18 cellular contexts compared by ENCODE assay signal in the genomic region with DNA sequence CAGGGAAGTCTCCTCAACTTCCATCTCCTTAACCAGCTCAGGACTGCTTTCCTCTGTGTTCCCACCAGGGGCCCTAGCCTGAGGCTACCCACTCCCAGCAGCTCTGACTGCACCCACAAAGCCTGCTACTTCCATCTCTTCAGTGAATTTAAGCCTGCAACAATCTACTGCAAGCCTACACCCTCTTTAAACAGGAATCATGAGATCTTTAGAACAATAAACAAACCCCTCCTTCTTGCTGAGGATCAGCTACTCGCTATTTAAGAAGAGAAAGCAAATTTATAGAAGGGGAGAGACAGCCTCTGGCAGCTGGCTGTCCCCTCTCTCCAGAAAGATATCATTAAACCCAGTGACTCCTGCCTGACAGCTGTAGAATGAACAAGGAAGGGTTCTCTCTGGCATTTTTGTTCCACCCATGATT. TPM values are rescaled to one million over a fixed set of nuclear protein-coding genes. Genes with fewer than 3 reads are reported as not detected.
DNase-seq lines count a peak whose midpoint lies in the region; ATAC-seq, FAIRE-seq and TF ChIP-seq lines count a peak whose summit lies in the region.
"Had no signal": no experiment of that assay in that cellular context is flagged by ENCODE, and none has a peak within 500 bp of the region (broad histone marks: within the 10 kb centered on the region; RNA-seq: fewer than 3 reads in every experiment).

No MANE protein-coding gene starts in this region.

- no peak overlapping the region for H2AFZ ChIP-seq in HepG2 (ENCODE audit: low read length)

- POLR2A ChIA-PET in HepG2 (lab: Yijun Ruan, JAX): no interaction called here

- H3K4me3 ChIP-seq in HepG2 (replicated peaks in 1 of 3; ENCODE audit: insufficient read depth in 1 of 3, low read depth in 2 of 3, low read length in 3 of 3): no peak overlapping the region
- no peak overlapping the region for H3K4me3 ChIP-seq in right lobe of liver
- H3K4me3 ChIP-seq: GM12878, pancreas, stomach had no signal

- H4K20me1 ChIP-seq in HepG2 (ENCODE audit: insufficient read depth, low read length): no peaks in the 10 kb centered on the region

- TF ChIP-seq POLR2A in HepG2 (IDR thresholded peaks at IDR 0.05; ENCODE audit: insufficient read depth in 1 of 2, low read depth in 2 of 2, low read length in 2 of 2): no peak
- no peak for TF ChIP-seq POLR2A in right lobe of liver (IDR thresholded peaks at IDR 0.05)

- H3K27ac Mint-ChIP-seq in dendritic cell treated with granulocyte-macrophage colony-stimulating factor and Interleukin-4, amounts not matched to agents 40 ng/mL and 50 ng/mL, for 4 days: peak overlapping the region; percentile 5
- no peak overlapping the region for H3K27ac Mint-ChIP-seq in activated naive CD4-positive, alpha-beta T cell treated with anti-CD3 and anti-CD28 coated beads for 36 hours
- H3K27ac Mint-ChIP-seq: activated CD8-positive, alpha-beta T cell treated with anti-CD3 and anti-CD28 coated beads for 36 hours; activated T-helper 2 cell treated with anti-CD3 and anti-CD28 coated beads, Interferon-gamma antibody, Interleukin-2, Interleukin-4, amounts not matched to agents 10 μg/mL and 5 μg/mL and 100 μg/mL, durations not matched to agents 14 hours and 24 hours and 36 hours had no signal

- TF ChIP-seq EP300 in HepG2 (IDR thresholded peaks at IDR 0.05; ENCODE audit: low read depth in 2 of 2, low read length in 2 of 2) (no peak), HepG2 (CRISPR knock-in tag; IDR thresholded peaks at IDR 0.05; ENCODE audit: borderline replicate concordance) (no peak)

- peaks cover 56% of the 10 kb centered on the region for H3K4me1 Mint-ChIP-seq in dendritic cell treated with granulocyte-macrophage colony-stimulating factor and Interleukin-4, amounts not matched to agents 40 ng/mL and 50 ng/mL, for 4 days (ENCODE audit: low read depth)
- peaks cover 9% of the 10 kb centered on the region for H3K4me1 Mint-ChIP-seq in activated naive CD4-positive, alpha-beta T cell treated with anti-CD3 and anti-CD28 coated beads for 36 hours (ENCODE audit: low read depth)
- H3K4me1 Mint-ChIP-seq in activated T-cell treated with anti-CD3 and anti-CD28 coated beads, Interleukin-2, amount 50 U/mL, for 4 hours (ENCODE audit: low read depth): peaks cover 12% of the 10 kb centered on the region
- H3K4me1 Mint-ChIP-seq: CD8-positive, alpha-beta memory T cell had no signal

- no peaks in the 10 kb centered on the region for H3K27me3 Mint-ChIP-seq in dendritic cell treated with granulocyte-macrophage colony-stimulating factor and Interleukin-4, amounts not matched to agents 40 ng/mL and 50 ng/mL, for 4 days
- no peaks in the 10 kb centered on the region for H3K27me3 Mint-ChIP-seq in activated naive CD4-positive, alpha-beta T cell treated with anti-CD3 and anti-CD28 coated beads for 36 hours (ENCODE audit: low read depth)
- H3K27me3 Mint-ChIP-seq in activated T-cell treated with anti-CD3 and anti-CD28 coated beads, Interleukin-2, amount 50 U/mL, for 4 hours (ENCODE audit: low read depth): no peaks in the 10 kb centered on the region
- H3K27me3 Mint-ChIP-seq: activated CD8-positive, alpha-beta T cell treated with anti-CD3 and anti-CD28 coated beads for 36 hours; CD8-positive, alpha-beta memory T cell had no signal

- H3K27ac ChIP-seq in HepG2 (ENCODE audit: extremely low read length, insufficient read depth, low read length) (no peak overlapping the region), right lobe of liver (no peak overlapping the region)
- H3K27ac ChIP-seq: pancreas, stomach had no signal

- no peaks in the 10 kb centered on the region for H3K9me3 ChIP-seq in HepG2 (ENCODE audit: low read length)
- no peaks in the 10 kb centered on the region for H3K9me3 ChIP-seq in right lobe of liver
- H3K9me3 ChIP-seq: pancreas, stomach had no signal

- 6% methylated on average over 1 of the region's 1 CpG for WGBS in HepG2 (ENCODE audit: low lambda C conversion rate)
- WGBS in right lobe of liver (ENCODE audit: insufficient coverage, low coverage, low lambda C conversion rate, missing lambda C conversion rate): 36% methylated on average over 1 of the region's 1 CpG

- H3K4me1 ChIP-seq in HepG2 (ENCODE audit: insufficient read depth, low read length): no peaks in the 10 kb centered on the region
- peaks cover 0 to 7% (median 0%) of the 10 kb centered on the region in 4 donors for H3K4me1 ChIP-seq in right lobe of liver
- H3K4me1 ChIP-seq: pancreas had no signal

- TF ChIP-seq CTCF in HepG2 (CRISPR knock-in tag; IDR thresholded peaks at IDR 0.05) (no peak), right lobe of liver (IDR thresholded peaks at IDR 0.05) (no peak)

- no peaks in the 10 kb centered on the region for H3K79me2 ChIP-seq in HepG2 (ENCODE audit: insufficient read depth, low read length)

- no peak for DNase-seq in HepG2 (ENCODE audit: low spot score)
- DNase-seq in right lobe of liver: no peak
- DNase-seq in myocyte (ENCODE audit: low read depth): peak; percentile 24
- no peak for DNase-seq in activated naive CD4-positive, alpha-beta T cell treated with anti-CD3 and anti-CD28 coated beads for 36 hours
- no peak for DNase-seq in activated T-cell treated with anti-CD3 and anti-CD28 coated beads, Interleukin-2, amount 50 U/mL, for 4 hours
- no peak for DNase-seq in NCI-H1092 (lab: John Stamatoyannopoulos, UW)
- DNase-seq: activated CD8-positive, alpha-beta T cell treated with anti-CD3 and anti-CD28 coated beads for 36 hours; anterior cingulate cortex; CD8-positive, alpha-beta memory T cell; KBM-7; mammary epithelial cell; NCI-H1105 treated with DMSO at 0.1 percent for 48 hours; pancreas; stomach had no signal

- H3K27me3 ChIP-seq in HepG2 (ENCODE audit: control insufficient read depth in 1 of 2, insufficient read depth in 2 of 2, low read length in 2 of 2) (no peaks in the 10 kb centered on the region), right lobe of liver (no peaks in the 10 kb centered on the region)
- H3K27me3 ChIP-seq: pancreas, stomach had no signal

- no peak for FAIRE-seq in HepG2 (lab: Jason Lieb, UNC)
- FAIRE-seq: GM12878, pancreas had no signal

- H3K36me3 ChIP-seq in HepG2 (replicated peaks in 1 of 2; ENCODE audit: control insufficient read depth in 1 of 2, insufficient read depth in 2 of 2, low read length in 2 of 2) (no peaks in the 10 kb centered on the region), right lobe of liver (no peaks in the 10 kb centered on the region)
- H3K36me3 ChIP-seq: pancreas, stomach had no signal

- no peak overlapping the region for H3K4me3 Mint-ChIP-seq in dendritic cell treated with granulocyte-macrophage colony-stimulating factor and Interleukin-4, amounts not matched to agents 40 ng/mL and 50 ng/mL, for 4 days
- H3K4me3 Mint-ChIP-seq in activated naive CD4-positive, alpha-beta T cell treated with anti-CD3 and anti-CD28 coated beads for 36 hours: no peak overlapping the region
- H3K4me3 Mint-ChIP-seq in activated T-cell treated with anti-CD3 and anti-CD28 coated beads, Interleukin-2, amount 50 U/mL, for 4 hours: no peak overlapping the region
- H3K4me3 Mint-ChIP-seq: activated CD8-positive, alpha-beta T cell treated with anti-CD3 and anti-CD28 coated beads for 36 hours; CD8-positive, alpha-beta memory T cell had no signal

- H3K9ac ChIP-seq in HepG2 (ENCODE audit: insufficient read depth, low read depth, low read length): no peak overlapping the region

- no peak overlapping the region for H3K4me2 ChIP-seq in HepG2 (ENCODE audit: low read depth, low read length)

- CTCF ChIA-PET in HepG2 (lab: Yijun Ruan, JAX; ENCODE audit: low intra/inter-chr PET ratio, low total read pairs): no interaction called here
- CTCF ChIA-PET in activated naive CD4-positive, alpha-beta T cell treated with anti-CD3 and anti-CD28 coated beads for 36 hours (lab: Charles Lee): interaction anchor here (1.0 kb wide), 1 partner anchor 71 kb away, joined by 5 read pairs; no protein-coding TSS in a partner anchor

- H3K9me3 Mint-ChIP-seq in dendritic cell treated with granulocyte-macrophage colony-stimulating factor and Interleukin-4, amounts not matched to agents 40 ng/mL and 50 ng/mL, for 4 days: no peaks in the 10 kb centered on the region
- H3K9me3 Mint-ChIP-seq in activated naive CD4-positive, alpha-beta T cell treated with anti-CD3 and anti-CD28 coated beads for 36 hours: no peaks in the 10 kb centered on the region
- H3K9me3 Mint-ChIP-seq in activated T-cell treated with anti-CD3 and anti-CD28 coated beads, Interleukin-2, amount 50 U/mL, for 4 hours: no peaks in the 10 kb centered on the region
- H3K9me3 Mint-ChIP-seq: activated CD8-positive, alpha-beta T cell treated with anti-CD3 and anti-CD28 coated beads for 36 hours; activated T-helper 2 cell treated with anti-CD3 and anti-CD28 coated beads, Interferon-gamma antibody, Interleukin-2, Interleukin-4, amounts not matched to agents 10 μg/mL and 5 μg/mL and 100 μg/mL, durations not matched to agents 14 hours and 24 hours and 36 hours; CD8-positive, alpha-beta memory T cell had no signal

- BruUV-seq in HepG2 (replicated peaks; lab: Mats Ljungman, UMichigan): no TSS peak

- no peak for TF ChIP-seq RAD21 in HepG2 (CRISPR knock-in tag; IDR thresholded peaks at IDR 0.05)

- peaks cover 66% of the 10 kb centered on the region for H3K36me3 Mint-ChIP-seq in dendritic cell treated with granulocyte-macrophage colony-stimulating factor and Interleukin-4, amounts not matched to agents 40 ng/mL and 50 ng/mL, for 4 days (ENCODE audit: low read depth)
- no peaks in the 10 kb centered on the region for H3K36me3 Mint-ChIP-seq in activated naive CD4-positive, alpha-beta T cell treated with anti-CD3 and anti-CD28 coated beads for 36 hours (ENCODE audit: low read depth)
- H3K36me3 Mint-ChIP-seq in activated T-cell treated with anti-CD3 and anti-CD28 coated beads, Interleukin-2, amount 50 U/mL, for 4 hours (ENCODE audit: insufficient read depth): no peaks in the 10 kb centered on the region

- in situ Hi-C loops in HepG2 (cut with HindIII; ENCODE audit: extremely low pct_ligation_motif_present, low pct_unique_long_range_greater_than_20kb): no loop called here

- intact Hi-C loops in HepG2 (cut with micrococcal nuclease; ENCODE audit: unreplicated experiment): no loop called here
- intact Hi-C loops in right lobe of liver (cut with DNase I): no loop called here
- intact Hi-C loops in dendritic cell treated with granulocyte-macrophage colony-stimulating factor and Interleukin-4, amounts not matched to agents 40 ng/mL and 50 ng/mL, for 4 days (cut with micrococcal nuclease): no loop called here
- intact Hi-C loops in activated naive CD4-positive, alpha-beta T cell treated with anti-CD3 and anti-CD28 coated beads for 36 hours (cut with micrococcal nuclease): no loop called here

- ATAC-seq in HepG2 (peak; percentile 59), right lobe of liver (no peak), HG03442 (IDR thresholded peaks at IDR 0.05; ENCODE audit: unreplicated experiment) (no peak)
- no peak for ATAC-seq in activated T-cell treated with anti-CD3 and anti-CD28 coated beads, Interleukin-2, amount 50 U/mL, for 4 hours
- ATAC-seq: activated CD8-positive, alpha-beta T cell treated with anti-CD3 and anti-CD28 coated beads for 36 hours; GM12878; pancreas had no signal

RNA-seq across cellular contexts. Expression of a gene that starts 51.9 kb away (rescaled TPM):
- not detected in 2 replicates for total RNA-seq in HepG2 (2016; rRNA removed; fragmentation: Illumina TruSeq; extraction: Trizol)
- not detected in 2 replicates for total RNA-seq in HepG2 (2016; cell fraction: cytosol; rRNA removed; fragmentation: Illumina TruSeq; extraction: Trizol; ENCODE audit: low read depth)
- not detected in 2 replicates for total RNA-seq in HepG2 (2016; cell fraction: insoluble cytoplasmic fraction; rRNA removed; fragmentation: Illumina TruSeq; extraction: Trizol)
- not detected in 2 replicates for total RNA-seq in HepG2 (2016; cell fraction: membrane; rRNA removed; fragmentation: Illumina TruSeq; extraction: Trizol)
- not detected in 2 replicates for total RNA-seq in HepG2 (2016; cell fraction: nucleus; rRNA removed; fragmentation: Illumina TruSeq; extraction: Trizol)
- polyA plus RNA-seq in HepG2 (2011; rRNA removed): not detected in 2 replicates
- polyA plus RNA-seq in HepG2 (2011; cell fraction: cytosol; rRNA removed): under 0.01 TPM in 1 of 2 replicates, not detected in the other
- polyA plus RNA-seq in HepG2 (2011; cell fraction: nucleus; rRNA removed): not detected in 2 replicates
- 0.04 and 0.09 TPM in 2 replicates for polyA plus RNA-seq in HepG2 (2012)
- not detected in 2 replicates for polyA plus RNA-seq in HepG2 (2016; cell fraction: cytosol; fragmentation: Illumina TruSeq; extraction: Trizol; ENCODE audit: low read depth)
- not detected in 2 replicates for polyA plus RNA-seq in HepG2 (2016; cell fraction: insoluble cytoplasmic fraction; fragmentation: Illumina TruSeq; extraction: Trizol; ENCODE audit: low read depth)
- not detected in 2 replicates for polyA plus RNA-seq in HepG2 (2016; cell fraction: membrane; fragmentation: Illumina TruSeq; extraction: Trizol; ENCODE audit: low read depth)
- polyA plus RNA-seq in HepG2 (2016; cell fraction: nucleus; fragmentation: Illumina TruSeq; extraction: Trizol; ENCODE audit: insufficient read depth, low read depth): not detected in 2 replicates
- polyA minus RNA-seq in HepG2 (2011; rRNA and poly(A)+ RNA removed; ENCODE audit: low replicate concordance): 0.12 TPM in 1 of 2 replicates, not detected in the other
- polyA minus RNA-seq in HepG2 (2011; cell fraction: cytosol; rRNA and poly(A)+ RNA removed): not detected in 2 replicates
- not detected in 2 replicates for polyA minus RNA-seq in HepG2 (2011; cell fraction: nucleus; rRNA and poly(A)+ RNA removed)
- total RNA-seq in right lobe of liver: 1 to 10 TPM; 1.6 to 8.7 (median 4.9) TPM
- total RNA-seq in myocyte: 4.2 and 4.5 TPM in 2 replicates
- 23.1 TPM for polyA plus RNA-seq in myocyte (2012)
- 1 to 10 TPM; 3.5 to 3.7 TPM for total RNA-seq in activated naive CD4-positive, alpha-beta T cell treated with anti-CD3 and anti-CD28 coated beads for 36 hours
- total RNA-seq in activated T-cell treated with anti-CD3 and anti-CD28 coated beads, Interleukin-2, amount 50 U/mL, for 4 hours: 10 to 100 TPM; 16.0 to 22.0 (median 17.2) TPM
